8 cellular contexts compared by ENCODE assay signal in genomic region chr17:58112970-58113631, GRCh38.
DNase-seq lines count a peak whose midpoint lies in the region; ATAC-seq, FAIRE-seq and TF ChIP-seq lines count a peak whose summit lies in the region.

No MANE protein-coding gene starts in this region.

- TF ChIP-seq CTCF in LNCaP clone FGC (IDR thresholded peaks at IDR 0.05; ENCODE audit: control insufficient read depth, extremely low read depth, insufficient read depth) (peak; percentile 98), fibroblast of pulmonary artery (IDR thresholded peaks at IDR 0.05; ENCODE audit: low read length, missing control alignments) (peak; percentile 98), neutrophil (IDR thresholded peaks at IDR 0.05) (peak; percentile 93)

- no peak overlapping the region for H3K27ac ChIP-seq in neutrophil
- H3K27ac ChIP-seq in substantia nigra (ENCODE audit: low read depth, low read length, poor library complexity, severe bottlenecking) = no peak overlapping the region

- peak; percentile 7 for FAIRE-seq in RCC 7860 (lab: Jason Lieb, UNC)

- no peaks in the 10 kb centered on the region for H3K9me3 ChIP-seq in neutrophil

- no peak for ATAC-seq in GM18870 (IDR thresholded peaks at IDR 0.05; ENCODE audit: unreplicated experiment)

- H3K4me3 ChIP-seq in LNCaP clone FGC (ENCODE audit: low read depth, low read length) (no peak overlapping the region), fibroblast of pulmonary artery (replicated peaks; ENCODE audit: low read depth, low read length) (no peak overlapping the region), neutrophil (ENCODE audit: low read depth in 1 of 2, low read length in 1 of 2) (no peak overlapping the region)

- no peaks in the 10 kb centered on the region for H3K4me1 ChIP-seq in neutrophil (ENCODE audit: control insufficient read depth in 1 of 2, insufficient read depth in 1 of 2, low read depth in 1 of 2, low read length in 1 of 2)

- peaks cover 52% of the 10 kb centered on the region for H3K27me3 ChIP-seq in neutrophil

- peak; percentile 82 for DNase-seq in DMS53 (lab: John Stamatoyannopoulos, UW)
- DNase-seq in LNCaP clone FGC (ENCODE audit: low read depth) = no peak
- peak; percentile 37 for DNase-seq in RCC 7860 (ENCODE audit: low spot score)
- DNase-seq in activated T-cell treated with anti-CD3 and anti-CD28 coated beads, Interleukin-2, amount 50 U/mL, for 48 hours = peak; percentile 92 to 95
- DNase-seq in fibroblast of pulmonary artery (ENCODE audit: low read depth) = peak; percentile 75
- peak in 41 of 49 donors; percentile 4 to 81 (median 57) for DNase-seq in substantia nigra (lab: John Stamatoyannopoulos, UW)

- no peaks in the 10 kb centered on the region for H3K36me3 ChIP-seq in neutrophil
